Comparison of ENCODE assay signal across 9 cellular contexts in the genomic region with DNA sequence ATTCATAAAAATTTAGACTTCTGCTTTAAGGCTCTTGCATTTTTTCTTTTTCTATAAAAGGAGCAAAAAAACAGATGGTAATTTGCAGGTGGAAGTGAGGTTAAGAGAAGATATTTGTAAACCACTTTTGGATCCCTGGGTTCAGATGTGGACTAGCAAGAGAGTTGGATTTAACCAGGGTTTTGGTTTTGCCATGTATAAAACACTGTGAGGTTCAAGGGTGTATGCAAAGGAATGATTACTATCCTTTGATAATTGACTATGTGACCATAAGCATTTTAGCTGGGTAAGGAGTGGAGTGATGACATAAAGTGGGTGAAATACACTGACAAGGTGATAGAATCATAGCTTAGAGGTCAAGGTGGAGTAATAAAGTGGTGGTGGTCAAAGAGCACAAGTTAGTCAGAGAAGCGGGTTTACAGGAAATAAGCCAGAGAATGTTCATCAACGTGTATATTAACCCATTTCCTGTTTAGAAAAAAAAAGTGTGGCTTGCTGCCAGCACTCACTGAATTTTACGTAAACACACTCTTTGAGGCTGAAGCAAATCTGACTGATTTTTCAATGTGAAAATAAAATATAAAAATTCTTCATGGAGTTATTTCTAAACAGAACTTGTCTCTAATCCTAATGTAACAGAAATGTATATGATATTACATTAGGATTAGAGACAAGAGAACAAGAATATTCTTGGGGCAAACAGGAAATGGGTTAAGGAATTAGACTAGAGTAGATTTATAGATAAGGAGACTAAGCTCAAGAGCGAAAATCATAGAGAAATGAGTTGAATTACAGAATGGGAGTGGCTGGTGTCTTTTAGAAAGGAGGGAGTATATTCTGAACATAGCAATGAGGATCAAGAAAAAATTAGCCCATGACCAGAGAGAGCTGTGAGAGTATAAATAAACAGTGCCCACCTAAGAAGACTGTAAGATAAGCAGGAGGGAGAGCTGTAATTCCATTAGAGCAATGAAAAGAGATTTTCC.
A peak's percentile ranks its signal among the peaks of the same experiment; 100 is the strongest.
DNase-seq lines count a peak whose midpoint lies in the region; ATAC-seq, FAIRE-seq and TF ChIP-seq lines count a peak whose summit lies in the region.
"Had no signal": no experiment of that assay in that cellular context is flagged by ENCODE, and none has a peak within 500 bp of the region (broad histone marks: within the 10 kb centered on the region; RNA-seq: fewer than 3 reads in every experiment).

No MANE protein-coding gene starts in this region.

- CTCF ChIA-PET in activated CD4-positive, alpha-beta memory T cell treated with anti-CD3 and anti-CD28 coated beads for 36 hours (lab: Charles Lee) = interaction anchor here (1.2 kb wide), 1 partner anchor 89 kb away, joined by 4 read pairs; a partner anchor contains a TSS

- peaks cover 35% of the 10 kb centered on the region for H3K9me3 Mint-ChIP-seq in activated CD4-positive, alpha-beta memory T cell treated with anti-CD3 and anti-CD28 coated beads for 36 hours

- ATAC-seq in HG03439 (IDR thresholded peaks at IDR 0.05; ENCODE audit: unreplicated experiment) (peak; percentile 74), right lobe of liver (peak in 3 of 4 donors; percentile 40 to 81 (median 43))

- H3K27ac Mint-ChIP-seq in activated CD4-positive, alpha-beta memory T cell treated with anti-CD3 and anti-CD28 coated beads for 36 hours = peak overlapping the region; percentile 44

- intact Hi-C loops in activated CD4-positive, alpha-beta memory T cell treated with anti-CD3 and anti-CD28 coated beads for 36 hours (cut with micrococcal nuclease) = loop anchor here (5.0 kb wide), 2 partner anchors 87 to 107 kb away; no protein-coding TSS in a partner anchor
- intact Hi-C loops in right lobe of liver (cut with DNase I) (no loop called here), dorsolateral prefrontal cortex (cut with DNase I) (no loop called here)

- H3K4me3 Mint-ChIP-seq in activated CD4-positive, alpha-beta memory T cell treated with anti-CD3 and anti-CD28 coated beads for 36 hours = no peak overlapping the region

- peaks cover 20% of the 10 kb centered on the region for H3K4me1 Mint-ChIP-seq in activated CD4-positive, alpha-beta memory T cell treated with anti-CD3 and anti-CD28 coated beads for 36 hours (ENCODE audit: low read depth)

- 28% methylated on average over 4 of the region's 4 CpGs for WGBS in right lobe of liver (ENCODE audit: insufficient coverage, low coverage, low lambda C conversion rate, missing lambda C conversion rate)

- no peaks in the 10 kb centered on the region for H3K36me3 ChIP-seq in right lobe of liver

- peaks cover 7% of the 10 kb centered on the region for H3K36me3 Mint-ChIP-seq in activated CD4-positive, alpha-beta memory T cell treated with anti-CD3 and anti-CD28 coated beads for 36 hours

- no peaks in the 10 kb centered on the region for H3K9me3 ChIP-seq in right lobe of liver

- H3K27me3 ChIP-seq in right lobe of liver (no peaks in the 10 kb centered on the region), dorsolateral prefrontal cortex (no peaks in the 10 kb centered on the region)

- no peak for TF ChIP-seq CTCF in right lobe of liver (IDR thresholded peaks at IDR 0.05)
- TF ChIP-seq CTCF in coronary artery (IDR thresholded peaks at IDR 0.05) = no peak
- no peak for TF ChIP-seq CTCF in dorsolateral prefrontal cortex (IDR thresholded peaks at IDR 0.05 in 54 of 56, conservative IDR thresholded peaks at IDR 0.05 in 2 of 56; ENCODE audit: low read depth in 1 of 56, partially characterized antibody in 56 of 56)

- POLR2A ChIA-PET in activated CD4-positive, alpha-beta memory T cell treated with anti-CD3 and anti-CD28 coated beads for 36 hours (lab: Charles Lee) = interaction anchor here (1.0 kb wide), 1 partner anchor 9 kb away, joined by 3 read pairs; no protein-coding TSS in a partner anchor

- H3K4me3 ChIP-seq in right lobe of liver (no peak overlapping the region), coronary artery (no peak overlapping the region), dorsolateral prefrontal cortex (no peak overlapping the region)

- no peak for TF ChIP-seq POLR2A in right lobe of liver (IDR thresholded peaks at IDR 0.05)

- peak; percentile 35 for DNase-seq in CD1c-positive myeloid dendritic cell (ENCODE audit: extremely low spot score)
- peak; percentile 5 for DNase-seq in GM19239 (ENCODE audit: insufficient read length, low spot score)
- peak; percentile 11 for DNase-seq in activated CD4-positive, alpha-beta memory T cell treated with anti-CD3 and anti-CD28 coated beads for 36 hours
- DNase-seq in right lobe of liver = no peak
- no peak for DNase-seq in coronary artery (ENCODE audit: low spot score)
- DNase-seq in dorsolateral prefrontal cortex = no peak
- DNase-seq in stimulated activated CD4-positive, alpha-beta T cell treated with anti-CD3 and anti-CD28 coated beads, Interleukin-2, amount 100 ng/mL, for 48 hours = no peak
- DNase-seq: left cardiac atrium had no signal

- H3K4me1 ChIP-seq in right lobe of liver = no peaks in the 10 kb centered on the region

- H3K27ac ChIP-seq in right lobe of liver = no peak overlapping the region
- no peak overlapping the region for H3K27ac ChIP-seq in coronary artery
- no peak overlapping the region for H3K27ac ChIP-seq in dorsolateral prefrontal cortex

- no peaks in the 10 kb centered on the region for H3K27me3 Mint-ChIP-seq in activated CD4-positive, alpha-beta memory T cell treated with anti-CD3 and anti-CD28 coated beads for 36 hours

- no peak for FAIRE-seq in GM19239 (lab: Jason Lieb, UNC)

Comparison
In these comparisons a context has a peak if more than half of its experiments do, and no peak if none do; other contexts are left out.
1. DNase-seq: peak in CD1c-positive myeloid dendritic cell (single experiment), GM19239 (single experiment) and activated CD4-positive, alpha-beta memory T cell treated with anti-CD3 and anti-CD28 coated beads for 36 hours (single experiment); none in right lobe of liver (0 of 3), coronary artery (single experiment), dorsolateral prefrontal cortex (0 of 10) and stimulated activated CD4-positive, alpha-beta T cell treated with anti-CD3 and anti-CD28 coated beads, Interleukin-2, amount 100 ng/mL, for 48 hours (0 of 2).